ENCODE assay signal across 1 cellular context in the genomic region with DNA sequence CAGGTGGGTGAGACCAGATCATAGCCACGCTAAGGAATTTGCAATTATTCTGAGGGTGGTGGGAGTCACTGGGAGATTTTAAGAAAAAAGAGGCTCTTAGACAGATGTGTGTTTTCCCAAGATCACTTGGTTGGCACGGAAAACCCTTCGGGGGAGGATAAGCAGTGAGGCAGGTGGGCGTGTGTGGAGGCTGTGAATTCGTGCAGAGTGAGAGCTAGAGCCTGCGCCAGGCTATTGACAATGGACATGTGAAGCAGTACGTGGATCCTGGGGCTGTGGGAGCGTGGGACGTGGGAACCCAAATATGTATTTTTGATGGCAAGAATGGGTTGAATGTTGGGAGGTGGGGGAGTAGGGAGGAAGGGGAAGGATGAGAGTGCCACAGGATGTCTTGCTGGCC.
TF ChIP-seq lines count a peak whose summit lies in the region.

No MANE protein-coding gene starts in this region.

TF ChIP-seq in H1, 55 proteins besides CTCF, POLR2A, EP300 and RAD21:
- TF ChIP-seq, protein P1, sequence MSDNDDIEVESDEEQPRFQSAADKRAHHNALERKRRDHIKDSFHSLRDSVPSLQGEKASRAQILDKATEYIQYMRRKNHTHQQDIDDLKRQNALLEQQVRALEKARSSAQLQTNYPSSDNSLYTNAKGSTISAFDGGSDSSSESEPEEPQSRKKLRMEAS (IDR thresholded peaks at IDR 0.05), result no peak
- TF ChIP-seq, protein P2, sequence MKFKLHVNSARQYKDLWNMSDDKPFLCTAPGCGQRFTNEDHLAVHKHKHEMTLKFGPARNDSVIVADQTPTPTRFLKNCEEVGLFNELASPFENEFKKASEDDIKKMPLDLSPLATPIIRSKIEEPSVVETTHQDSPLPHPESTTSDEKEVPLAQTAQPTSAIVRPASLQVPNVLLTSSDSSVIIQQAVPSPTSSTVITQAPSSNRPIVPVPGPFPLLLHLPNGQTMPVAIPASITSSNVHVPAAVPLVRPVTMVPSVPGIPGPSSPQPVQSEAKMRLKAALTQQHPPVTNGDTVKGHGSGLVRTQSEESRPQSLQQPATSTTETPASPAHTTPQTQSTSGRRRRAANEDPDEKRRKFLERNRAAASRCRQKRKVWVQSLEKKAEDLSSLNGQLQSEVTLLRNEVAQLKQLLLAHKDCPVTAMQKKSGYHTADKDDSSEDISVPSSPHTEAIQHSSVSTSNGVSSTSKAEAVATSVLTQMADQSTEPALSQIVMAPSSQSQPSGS (IDR thresholded peaks at IDR 0.05; ENCODE audit: low read length), result no peak
- no peak for TF ChIP-seq HDAC6 (IDR thresholded peaks at IDR 0.05; ENCODE audit: low read depth, low read length)
- no peak for TF ChIP-seq SP2 (IDR thresholded peaks at IDR 0.05; ENCODE audit: low read length)
- no peak for TF ChIP-seq JUN (IDR thresholded peaks at IDR 0.05; ENCODE audit: low read depth, low read length)
- no peak for TF ChIP-seq TEAD4 (IDR thresholded peaks at IDR 0.05; ENCODE audit: low read depth, low read length)
- TF ChIP-seq SIRT6 (IDR thresholded peaks at IDR 0.05; ENCODE audit: low read length), result no peak
